ENCODE assay signal across 22 cellular contexts in genomic region chr20:25292176-25292891, GRCh38.
"Had no signal": no experiment of that assay in that cellular context is flagged by ENCODE, and none has a peak within 500 bp of the region (broad histone marks: within the 10 kb centered on the region; RNA-seq: fewer than 3 reads in every experiment).

No MANE protein-coding gene starts in this region.

- H3K9me3 Mint-ChIP-seq: activated CD8-positive, alpha-beta T cell treated with anti-CD3 and anti-CD28 coated beads for 36 hours; activated naive CD4-positive, alpha-beta T cell treated with anti-CD3 and anti-CD28 coated beads, Interleukin-2, amount 50 U/mL, for 24 hours; effector memory CD8-positive, alpha-beta T cell; neural progenitor cell had no signal

- H2AFZ ChIP-seq: neural progenitor cell had no signal

- H3K27me3 ChIP-seq: ascending aorta, foreskin keratinocyte, neural progenitor cell, ovary, spleen, tibial nerve, uterus had no signal

- H3K9me3 ChIP-seq: ascending aorta, ovary, spleen, tibial nerve, uterus had no signal

- H3K4me3 Mint-ChIP-seq: activated CD8-positive, alpha-beta T cell treated with anti-CD3 and anti-CD28 coated beads for 36 hours; activated naive CD4-positive, alpha-beta T cell treated with anti-CD3 and anti-CD28 coated beads, Interleukin-2, amount 50 U/mL, for 24 hours; effector memory CD8-positive, alpha-beta T cell; neural progenitor cell had no signal

- H3K4me1 ChIP-seq: foreskin keratinocyte, neural progenitor cell, uterus had no signal

- H3K27ac Mint-ChIP-seq: activated CD8-positive, alpha-beta T cell treated with anti-CD3 and anti-CD28 coated beads for 36 hours; activated naive CD4-positive, alpha-beta T cell treated with anti-CD3 and anti-CD28 coated beads, Interleukin-2, amount 50 U/mL, for 24 hours; neural progenitor cell had no signal

- ATAC-seq: activated CD8-positive, alpha-beta T cell treated with anti-CD3 and anti-CD28 coated beads for 36 hours; effector memory CD8-positive, alpha-beta T cell; foreskin keratinocyte; left lobe of liver had no signal

- H3K9ac ChIP-seq: neural progenitor cell had no signal

- H3K4me3 ChIP-seq: ascending aorta, neural progenitor cell, ovary, spleen, tibial nerve, uterus had no signal

- H3K4me2 ChIP-seq: neural progenitor cell had no signal

- H3K27me3 Mint-ChIP-seq: activated CD8-positive, alpha-beta T cell treated with anti-CD3 and anti-CD28 coated beads for 36 hours; activated naive CD4-positive, alpha-beta T cell treated with anti-CD3 and anti-CD28 coated beads, Interleukin-2, amount 50 U/mL, for 24 hours; effector memory CD8-positive, alpha-beta T cell had no signal

- FAIRE-seq: bronchial epithelial cell, keratinocyte had no signal

- H3K27ac ChIP-seq: foreskin keratinocyte, neural progenitor cell, ovary, spleen had no signal

- H3K4me1 Mint-ChIP-seq: activated naive CD4-positive, alpha-beta T cell treated with anti-CD3 and anti-CD28 coated beads, Interleukin-2, amount 50 U/mL, for 24 hours; neural progenitor cell had no signal

- H3K36me3 ChIP-seq: neural progenitor cell, ovary, uterus had no signal

- DNase-seq: activated CD4-positive, alpha-beta T cell treated with anti-CD3 and anti-CD28 coated beads for 48 hours; activated CD4-positive, CD25-positive, alpha-beta regulatory T cell; activated CD8-positive, alpha-beta T cell treated with anti-CD3 and anti-CD28 coated beads for 36 hours; activated T-cell treated with anti-CD3 and anti-CD28 coated beads, Interleukin-2, amount 50 U/mL, for 1 hour; dermis blood vessel endothelial cell; effector memory CD8-positive, alpha-beta T cell; foreskin keratinocyte; glutamatergic neuron; mammary epithelial cell; spleen; stimulated activated naive CD4-positive, alpha-beta T cell; T-helper 1 cell; T1000; uterus had no signal
